Comparison of ENCODE assay signal across 23 cellular contexts in the genomic region with DNA sequence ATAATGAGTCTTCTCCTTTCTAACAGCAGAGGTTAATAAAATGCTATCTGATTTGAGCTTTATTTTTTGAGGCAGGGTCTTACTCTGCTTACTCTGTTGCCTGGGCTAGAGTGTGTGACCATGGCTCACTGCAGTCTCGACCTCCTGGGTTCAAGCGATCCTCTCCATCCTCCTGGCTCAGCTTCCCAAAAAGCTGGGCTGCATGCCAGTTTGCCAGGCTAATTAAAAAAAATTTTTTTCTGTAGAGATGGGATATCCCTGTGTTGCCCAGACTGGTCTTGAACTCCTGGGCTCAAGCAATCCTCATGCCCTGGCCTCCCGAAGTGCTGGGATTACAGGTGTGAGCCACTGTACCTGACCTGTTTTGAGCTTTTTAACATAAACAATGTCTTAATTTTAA. TPM values are rescaled to one million over a fixed set of nuclear protein-coding genes. Genes with fewer than 3 reads are reported as not detected.
A peak's percentile ranks its signal among the peaks of the same experiment; 100 is the strongest.
DNase-seq lines count a peak whose midpoint lies in the region; TF ChIP-seq lines count a peak whose summit lies in the region.
"Had no signal": no experiment of that assay in that cellular context is flagged by ENCODE, and none has a peak within 500 bp of the region (broad histone marks: within the 10 kb centered on the region; RNA-seq: fewer than 3 reads in every experiment).

No MANE protein-coding gene starts in this region.

- H3K27me3 ChIP-seq in osteoblast (ENCODE audit: insufficient read depth, low read length) (no peaks in the 10 kb centered on the region), left ventricle myocardium inferior (ENCODE audit: low read depth) (no peaks in the 10 kb centered on the region), WERI-Rb-1 (ENCODE audit: insufficient read depth, low read depth, severe bottlenecking) (no peaks in the 10 kb centered on the region)
- H3K27me3 ChIP-seq: BLaER1 had no signal

- no peaks in the 10 kb centered on the region for H3K4me1 ChIP-seq in osteoblast (ENCODE audit: insufficient read depth, low read length)
- no peaks in the 10 kb centered on the region for H3K4me1 ChIP-seq in left ventricle myocardium inferior
- H3K4me1 ChIP-seq: BLaER1 had no signal

- H3K4me3 ChIP-seq in osteoblast (ENCODE audit: insufficient read depth, low read length), result no peak overlapping the region
- no peak overlapping the region for H3K4me3 ChIP-seq in left ventricle myocardium inferior
- H3K4me3 ChIP-seq in WERI-Rb-1 (ENCODE audit: low read depth, low read length), result no peak overlapping the region
- H3K4me3 ChIP-seq: BLaER1, GM23338 had no signal

- H2AFZ ChIP-seq in osteoblast (ENCODE audit: low read length), result no peak overlapping the region
- H2AFZ ChIP-seq: GM23338 had no signal

- in situ Hi-C loops in G401 (cut with HindIII; ENCODE audit: low sequenced_read_pairs), result no loop called here

- no peaks in the 10 kb centered on the region for H4K20me1 ChIP-seq in osteoblast (ENCODE audit: insufficient read depth, low read length)
- H4K20me1 ChIP-seq: BLaER1 had no signal

- H3K4me2 ChIP-seq in osteoblast (ENCODE audit: insufficient read depth, low read length), result no peak overlapping the region
- H3K4me2 ChIP-seq: BLaER1, GM23338, SK-N-SH had no signal

- H3K36me3 ChIP-seq in osteoblast (ENCODE audit: insufficient read depth, low read length) (no peaks in the 10 kb centered on the region), left ventricle myocardium inferior (no peaks in the 10 kb centered on the region), WERI-Rb-1 (no peaks in the 10 kb centered on the region)
- H3K36me3 ChIP-seq: BLaER1 had no signal

- DNase-seq in NCI-H1092 treated with DMSO at 0.1 percent for 48 hours (lab: John Stamatoyannopoulos, UW), result peak; percentile 0
- no peak for DNase-seq in NCI-H1092 (lab: John Stamatoyannopoulos, UW)
- DNase-seq in G401 (ENCODE audit: low spot score), result peak; percentile 18
- DNase-seq in NCI-H2171 treated with DMSO at 0.1 percent for 48 hours (lab: John Stamatoyannopoulos, UW), result peak; percentile 30
- peak; percentile 43 for DNase-seq in osteoblast (ENCODE audit: insufficient read length, low spot score, missing footprints)
- DNase-seq in left ventricle myocardium inferior, result no peak
- no peak for DNase-seq in WERI-Rb-1
- DNase-seq: 8988T; CD4-positive, CD25-positive, alpha-beta regulatory T cell; H9; Karpas-422; NCI-H1417; NCI-H187; NCI-H2227 treated with DMSO at 0.1 percent for 48 hours; NCI-H510A treated with DMSO at 0.1 percent for 48 hours; NCI-H748 treated with DMSO at 0.1 percent for 48 hours; NK-92 treated with Interleukin-12 subunit alpha and Interleukin-12 subunit beta, amount 100 ng/mL, for 24 hours; PC-3; SK-N-SH; SW 1271 had no signal

- no peaks in the 10 kb centered on the region for H3K79me2 ChIP-seq in osteoblast (ENCODE audit: insufficient read depth, low read length)

- no peak overlapping the region for H3K27ac ChIP-seq in osteoblast (ENCODE audit: low read depth, low read length)
- H3K27ac ChIP-seq in left ventricle myocardium inferior (replicated peaks), result no peak overlapping the region
- no peak overlapping the region for H3K27ac ChIP-seq in WERI-Rb-1
- H3K27ac ChIP-seq: BLaER1 had no signal

- H3K9me3 ChIP-seq in osteoblast (ENCODE audit: low read depth, low read length) (no peaks in the 10 kb centered on the region), left ventricle myocardium inferior (replicated peaks) (peaks cover 10% of the 10 kb centered on the region), WERI-Rb-1 (ENCODE audit: severe bottlenecking) (no peaks in the 10 kb centered on the region)
- H3K9me3 ChIP-seq: SK-N-SH had no signal

- intact Hi-C loops in left ventricle myocardium inferior (cut with micrococcal nuclease), result no loop called here

- TF ChIP-seq CTCF in osteoblast (IDR thresholded peaks at IDR 0.05; ENCODE audit: extremely low read depth, low read depth, low read length) (no peak), left ventricle myocardium inferior (IDR thresholded peaks at IDR 0.05; ENCODE audit: borderline replicate concordance) (no peak), WERI-Rb-1 (IDR thresholded peaks at IDR 0.05; ENCODE audit: low read depth, low read length) (no peak)

RNA-seq across cellular contexts. Expression of gene SCD, which starts 56.7 kb away (rescaled TPM):
- 464 and 607 TPM in 2 replicates for total RNA-seq in G401 (2014; rRNA removed; shearing (Covaris generic))
- total RNA-seq in osteoblast, result 672 and 691 TPM in 2 replicates
- total RNA-seq in left ventricle myocardium inferior, result 4.8 TPM

RNA-seq across cellular contexts. Expression of gene WNT8B, which starts 59.1 kb away (rescaled TPM):
- total RNA-seq in G401 (2014; rRNA removed; shearing (Covaris generic)), result 0.44 TPM in 1 of 2 replicates, not detected in the other
- total RNA-seq in osteoblast (not detected in 2 replicates), left ventricle myocardium inferior (not detected)
- total RNA-seq: CD4-positive, CD25-positive, alpha-beta regulatory T cell; H9; HT1080 had no signal

Comparison
In these comparisons a context has a peak if more than half of its experiments do, and no peak if none do; other contexts are left out.
1. DNase-seq: peak in NCI-H1092 treated with DMSO at 0.1 percent for 48 hours (single experiment), G401 (single experiment), NCI-H2171 treated with DMSO at 0.1 percent for 48 hours (single experiment) and osteoblast (single experiment); none in NCI-H1092 (single experiment), left ventricle myocardium inferior (single experiment) and WERI-Rb-1 (single experiment).
2. RNA of gene SCD, which starts 56.7 kb away (total RNA-seq): 672 to 691 TPM in osteoblast and 464 to 607 TPM in G401; 4.8 TPM in left ventricle myocardium inferior (single experiment); every median in the first group is over 10 times any median in the second.